9 cellular contexts compared by ENCODE assay signal in the genomic region with DNA sequence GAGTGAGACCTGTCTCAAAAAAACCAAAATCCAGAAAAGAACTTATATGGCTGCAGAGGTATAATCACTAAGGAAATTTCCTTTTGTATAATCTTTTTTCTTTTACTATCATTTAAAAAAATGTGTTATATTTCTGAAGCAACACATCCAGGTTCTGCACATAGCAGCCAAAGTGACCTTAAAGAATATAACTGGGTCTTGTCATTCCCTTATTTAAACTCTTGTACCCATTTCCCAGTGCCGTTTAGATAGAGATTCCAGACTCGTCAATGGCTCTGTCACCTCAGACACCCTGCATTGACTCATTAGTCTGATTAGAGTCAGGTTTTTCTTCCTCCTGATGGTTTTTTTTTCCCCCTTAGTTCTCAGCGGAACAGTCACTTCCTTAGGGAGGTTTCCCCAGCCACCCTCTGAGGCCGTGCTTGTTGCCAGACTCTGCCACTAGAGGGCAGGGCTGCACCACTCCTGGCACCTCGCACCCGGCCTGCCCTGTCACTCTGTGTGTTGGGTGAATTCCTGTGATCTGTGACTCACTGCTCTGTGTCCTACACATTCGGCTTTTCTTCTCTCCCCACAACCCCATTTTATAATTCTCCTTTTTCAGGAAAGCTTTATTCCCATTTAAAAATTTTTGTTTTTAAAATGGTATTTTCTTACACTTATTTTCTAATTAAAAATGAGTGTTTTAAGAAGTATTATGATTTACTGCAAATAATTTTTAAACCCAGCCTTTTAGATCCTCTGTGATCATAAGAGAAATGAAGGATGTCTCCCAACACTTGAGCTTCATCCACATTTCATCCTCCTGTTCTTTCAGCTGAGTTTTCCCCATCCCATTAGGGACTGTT. TPM values are rescaled to one million over a fixed set of nuclear protein-coding genes. Genes with fewer than 3 reads are reported as not detected.
DNase-seq lines count a peak whose midpoint lies in the region; ATAC-seq and TF ChIP-seq lines count a peak whose summit lies in the region.
"Had no signal": no experiment of that assay in that cellular context is flagged by ENCODE, and none has a peak within 500 bp of the region (broad histone marks: within the 10 kb centered on the region; RNA-seq: fewer than 3 reads in every experiment).

No MANE protein-coding gene starts in this region.

- H3K27me3 Mint-ChIP-seq in naive B cell = no peaks in the 10 kb centered on the region

- TF ChIP-seq POLR2A in erythroblast (IDR thresholded peaks at IDR 0.05; ENCODE audit: low read length) = no peak

- DNase-seq in COLO829 (ENCODE audit: low spot score) (peak; percentile 88), HK-2 (ENCODE audit: unreplicated experiment) (peak; percentile 97), OCI-M1 (lab: John Stamatoyannopoulos, UW) (peak; percentile 93), activated T-cell treated with anti-CD3 and anti-CD28 coated beads for 48 hours (ENCODE audit: low read depth) (peak; percentile 89), erythroblast (lab: John Stamatoyannopoulos, UW) (peak; percentile 74 to 89), naive B cell (peak; percentile 70)
- peak; percentile 77 to 83 for DNase-seq in stimulated activated CD8-positive, alpha-beta memory T cell treated with anti-CD3 and anti-CD28 coated beads, Interleukin-7, amount 100 ng/mL, for 4 hours (ENCODE audit: low read depth in 2 of 2)

- ATAC-seq in GM19463 (IDR thresholded peaks at IDR 0.05; ENCODE audit: unreplicated experiment) = peak; percentile 99
- peak; percentile 99 for ATAC-seq in naive B cell (ENCODE audit: low read depth in 2 of 2)

- H3K4me3 Mint-ChIP-seq in naive B cell = no peak overlapping the region

- peak overlapping the region; percentile 14 to 88 (median 45) for H3K27ac Mint-ChIP-seq in naive B cell

- no peaks in the 10 kb centered on the region for H3K9me3 Mint-ChIP-seq in naive B cell

- peaks cover 10 to 16% (median 12%) of the 10 kb centered on the region in 3 donors for H3K4me1 Mint-ChIP-seq in naive B cell

- peaks cover 24 to 25% of the 10 kb centered on the region in 2 donors for H3K36me3 Mint-ChIP-seq in naive B cell

RNA-seq across cellular contexts. Expression of a gene that starts 32.1 kb away (rescaled TPM):
- polyA plus RNA-seq in naive B cell (ENCODE audit: low read depth in 6 of 6) = 10 to 100 TPM in 4 of 6 donors, 1 to 10 TPM in 2; 8.7 to 15.4 (median 11.0) TPM

RNA-seq across cellular contexts. Expression of a gene that starts 32.2 kb away (rescaled TPM):
- not detected for polyA plus RNA-seq in naive B cell (ENCODE audit: low read depth in 6 of 6)
- polyA plus RNA-seq: esophagus had no signal

Comparison
In these comparisons a context has a peak if more than half of its experiments do, and no peak if none do; other contexts are left out.
1. Peak in every context shown above with its lines: DNase-seq and ATAC-seq.